Comparison of ENCODE assay signal across 29 cellular contexts in the genomic region with DNA sequence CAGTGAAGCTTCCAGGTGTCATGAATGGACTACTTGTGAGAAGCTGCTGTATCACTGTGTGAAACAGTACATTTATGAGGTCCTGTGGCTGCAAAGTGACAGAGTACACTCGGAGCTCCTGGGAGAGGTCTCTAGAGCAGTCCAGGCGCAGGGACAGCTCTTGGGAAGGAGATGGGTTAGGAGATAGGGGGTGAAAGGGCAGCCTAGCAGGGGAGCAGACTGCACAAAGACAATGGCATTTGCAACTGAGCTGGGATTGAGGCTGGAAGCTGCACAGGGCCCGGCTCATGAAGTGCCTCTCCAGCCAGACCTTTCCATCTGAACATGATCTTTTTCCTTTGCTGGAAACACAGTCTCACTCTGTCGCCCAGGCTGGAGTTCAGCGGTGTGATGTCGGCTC.
"Had no signal": no experiment of that assay in that cellular context is flagged by ENCODE, and none has a peak within 500 bp of the region (broad histone marks: within the 10 kb centered on the region; RNA-seq: fewer than 3 reads in every experiment).

No MANE protein-coding gene starts in this region.

- H3K4me3 Mint-ChIP-seq: activated CD8-positive, alpha-beta T cell treated with anti-CD3 and anti-CD28 coated beads, Interleukin-2, amount 10 ng/mL, durations not matched to agents 7 days and 5 days; activated naive CD8-positive, alpha-beta T cell treated with anti-CD3 and anti-CD28 coated beads, Interleukin-2, amount 50 U/mL, for 24 hours; activated T-helper 1 cell treated with anti-CD3 and anti-CD28 coated beads, Interleukin-12 subunit alpha, Interleukin-12 subunit beta, Interleukin-2, Interleukin-4 antibody, amounts not matched to agents 30 ng/mL and 10 ng/mL and 1 ng/mL, durations not matched to agents 14 hours and 24 hours and 36 hours; central memory CD8-positive, alpha-beta T cell; T-cell; T-helper 2 cell treated with Interferon-gamma antibody and Interleukin-4, amounts not matched to agents 5 μg/mL and 100 μg/mL, for 36 hours had no signal

- H3K4me1 Mint-ChIP-seq: activated naive CD8-positive, alpha-beta T cell treated with anti-CD3 and anti-CD28 coated beads, Interleukin-2, amount 50 U/mL, for 24 hours; central memory CD8-positive, alpha-beta T cell had no signal

- ATAC-seq: activated CD4-positive, CD25-positive, alpha-beta regulatory T cell treated with anti-CD3 and anti-CD28 coated beads, Interleukin-2, amount 50 U/mL, for 24 hours; activated CD8-positive, alpha-beta T cell treated with anti-CD3 and anti-CD28 coated beads, Interleukin-2, amount 10 ng/mL, durations not matched to agents 7 days and 5 days; activated naive CD4-positive, alpha-beta T cell treated with anti-CD3 and anti-CD28 coated beads, Interleukin-2, amount 50 U/mL, for 72 hours; activated naive CD8-positive, alpha-beta T cell treated with anti-CD3 and anti-CD28 coated beads, Interleukin-2, amount 50 U/mL, for 24 hours; body of pancreas; T-cell had no signal

- H3K9me3 ChIP-seq: ascending aorta, body of pancreas, Peyer's patch had no signal

- DNase-seq: activated CD4-positive, alpha-beta T cell treated with anti-CD3 and anti-CD28 coated beads for 48 hours; activated CD4-positive, alpha-beta T cell treated with anti-CD3 and anti-CD28 coated beads, Interleukin-2, amount 50 U/mL, for 4 hours; activated CD8-positive, alpha-beta memory T cell treated with anti-CD3 and anti-CD28 coated beads, Interleukin-2, amount 50 U/mL, for 48 hours; activated CD8-positive, alpha-beta T cell treated with anti-CD3 and anti-CD28 coated beads, Interleukin-2, amount 10 ng/mL, durations not matched to agents 7 days and 5 days; activated effector memory CD4-positive, alpha-beta T cell treated with anti-CD3 and anti-CD28 coated beads, Interleukin-2, amount 50 U/mL, for 16 hours; activated naive CD4-positive, alpha-beta T cell treated with Interleukin-2 at 50 U/mL for 16 hours; activated naive CD8-positive, alpha-beta T cell treated with anti-CD3 and anti-CD28 coated beads, Interleukin-2, amount 50 U/mL, for 24 hours; activated T-cell treated with anti-CD3 and anti-CD28 coated beads, Interleukin-2, amount 50 U/mL, for 1 hour; amniotic stem cell; body of pancreas; KG1; NCI-H1092; NCI-H1417; NCI-H1930; NCI-H2107; NCI-H2171 treated with DMSO at 0.1 percent for 48 hours; NCI-H226; NCI-H526 treated with DMSO at 0.1 percent for 48 hours; NCI-H82; Peyer's patch; Right ventricle myocardium superior; T-cell had no signal

- H3K9me3 Mint-ChIP-seq: activated naive CD4-positive, alpha-beta T cell treated with anti-CD3 and anti-CD28 coated beads, Interleukin-2, amount 50 U/mL, for 72 hours; activated naive CD8-positive, alpha-beta T cell treated with anti-CD3 and anti-CD28 coated beads, Interleukin-2, amount 50 U/mL, for 24 hours; activated T-helper 1 cell treated with anti-CD3 and anti-CD28 coated beads, Interleukin-12 subunit alpha, Interleukin-12 subunit beta, Interleukin-2, Interleukin-4 antibody, amounts not matched to agents 30 ng/mL and 10 ng/mL and 1 ng/mL, durations not matched to agents 14 hours and 24 hours and 36 hours; central memory CD8-positive, alpha-beta T cell; T-cell; T-helper 2 cell treated with Interferon-gamma antibody and Interleukin-4, amounts not matched to agents 5 μg/mL and 100 μg/mL, for 36 hours had no signal

- H3K36me3 ChIP-seq: ascending aorta, Peyer's patch had no signal

- H3K27me3 Mint-ChIP-seq: activated naive CD8-positive, alpha-beta T cell treated with anti-CD3 and anti-CD28 coated beads, Interleukin-2, amount 50 U/mL, for 24 hours had no signal

- H3K27ac ChIP-seq: ascending aorta, body of pancreas, Peyer's patch, RWPE1 had no signal

- H3K27ac Mint-ChIP-seq: activated CD8-positive, alpha-beta T cell treated with anti-CD3 and anti-CD28 coated beads, Interleukin-2, amount 10 ng/mL, durations not matched to agents 7 days and 5 days; activated naive CD4-positive, alpha-beta T cell treated with anti-CD3 and anti-CD28 coated beads, Interleukin-2, amount 50 U/mL, for 72 hours; activated naive CD8-positive, alpha-beta T cell treated with anti-CD3 and anti-CD28 coated beads, Interleukin-2, amount 50 U/mL, for 24 hours; activated T-helper 1 cell treated with anti-CD3 and anti-CD28 coated beads, Interleukin-12 subunit alpha, Interleukin-12 subunit beta, Interleukin-2, Interleukin-4 antibody, amounts not matched to agents 30 ng/mL and 10 ng/mL and 1 ng/mL, durations not matched to agents 14 hours and 24 hours and 36 hours; T-cell; T-helper 2 cell treated with Interferon-gamma antibody and Interleukin-4, amounts not matched to agents 5 μg/mL and 100 μg/mL, for 36 hours had no signal

- H3K36me3 Mint-ChIP-seq: activated naive CD4-positive, alpha-beta T cell treated with anti-CD3 and anti-CD28 coated beads, Interleukin-2, amount 50 U/mL, for 72 hours; T-cell had no signal

- H3K27me3 ChIP-seq: ascending aorta, body of pancreas, Peyer's patch had no signal

- H3K4me1 ChIP-seq: Peyer's patch had no signal

- H3K4me3 ChIP-seq: ascending aorta, body of pancreas, Peyer's patch had no signal
